Comparison of ENCODE assay signal across 1 cellular context in genomic region chr2:54330226-54331094, GRCh38.
A peak's percentile ranks its signal among the peaks of the same experiment; 100 is the strongest.
TF ChIP-seq lines count a peak whose summit lies in the region.

No MANE protein-coding gene starts in this region.

TF ChIP-seq in HepG2, 621 proteins besides CTCF, POLR2A, EP300 and RAD21 (continued from another document and continues in another):
- TF ChIP-seq GZF1 (CRISPR knock-in tag; IDR thresholded peaks at IDR 0.05) (no peak), ZNF709 (CRISPR knock-in tag; IDR thresholded peaks at IDR 0.05) (peak; percentile 76; the same call in 1 of the 2 replicates), SNAPC2 (CRISPR knock-in tag; IDR thresholded peaks at IDR 0.05) (peak; percentile 58; the same call in 1 of the 2 replicates), BCL3 (CRISPR knock-in tag; IDR thresholded peaks at IDR 0.05) (peak; percentile 97), HINFP (CRISPR knock-in tag; IDR thresholded peaks at IDR 0.05; ENCODE audit: low read depth) (peak; percentile 89; the same call in 1 of the 2 replicates), RCOR2 (CRISPR knock-in tag; IDR thresholded peaks at IDR 0.05) (0 out of 2 replicates have a peak, but pooled peaks have one; percentile 22), ZNF318 (CRISPR knock-in tag; IDR thresholded peaks at IDR 0.05) (peak; percentile 86), DPF2 (CRISPR knock-in tag; IDR thresholded peaks at IDR 0.05; ENCODE audit: borderline replicate concordance, low read depth) (no peak), HDAC1 (CRISPR knock-in tag; IDR thresholded peaks at IDR 0.05) (peak; percentile 83), GABPA (IDR thresholded peaks at IDR 0.05; ENCODE audit: low read depth, low read length) (no peak), GABPA (CRISPR knock-in tag; IDR thresholded peaks at IDR 0.05; ENCODE audit: low read depth) (0 out of 2 replicates have a peak, but pooled peaks have one; percentile 7), ZNF775 (CRISPR knock-in tag; IDR thresholded peaks at IDR 0.05; ENCODE audit: borderline replicate concordance) (peak; percentile 91), NCOR1 (IDR thresholded peaks at IDR 0.05; ENCODE audit: borderline replicate concordance, low read length) (no peak), IRF9 (CRISPR knock-in tag; IDR thresholded peaks at IDR 0.05; ENCODE audit: borderline replicate concordance) (peak; percentile 98), RORA (CRISPR knock-in tag; IDR thresholded peaks at IDR 0.05) (no peak), THAP8 (CRISPR knock-in tag; IDR thresholded peaks at IDR 0.05; ENCODE audit: borderline replicate concordance) (peak; percentile 98; the same call in 1 of the 2 replicates), ELF1 (CRISPR knock-in tag; IDR thresholded peaks at IDR 0.05) (peak; percentile 55; the same call in 1 of the 2 replicates), ZBTB37 (CRISPR knock-in tag; IDR thresholded peaks at IDR 0.05) (no peak), SIX4 (CRISPR knock-in tag; IDR thresholded peaks at IDR 0.05) (peak; percentile 42; the same call in 1 of the 2 replicates), RARA (CRISPR knock-in tag; IDR thresholded peaks at IDR 0.05) (no peak), AHR (CRISPR knock-in tag; IDR thresholded peaks at IDR 0.05) (0 out of 2 replicates have a peak, but pooled peaks have one; percentile 59), ZSCAN25 (CRISPR knock-in tag; IDR thresholded peaks at IDR 0.05) (peak; percentile 69; the same call in 1 of the 2 replicates), NR0B2 (CRISPR knock-in tag; IDR thresholded peaks at IDR 0.05) (peak; percentile 93), ZNF670 (CRISPR knock-in tag; IDR thresholded peaks at IDR 0.05; ENCODE audit: borderline replicate concordance) (peak; percentile 72; the same call in 1 of the 2 replicates), ZNF800 (CRISPR knock-in tag; IDR thresholded peaks at IDR 0.05) (peak; percentile 93), MLLT10 (CRISPR knock-in tag; IDR thresholded peaks at IDR 0.05) (no peak), HMG20B (CRISPR knock-in tag; conservative IDR thresholded peaks at IDR 0.05) (no peak), FLYWCH1 (CRISPR knock-in tag; IDR thresholded peaks at IDR 0.05) (0 out of 2 replicates have a peak, but pooled peaks have one; percentile 73), ZBTB2 (CRISPR knock-in tag; IDR thresholded peaks at IDR 0.05; ENCODE audit: low read depth) (no peak), MIER2 (CRISPR knock-in tag; IDR thresholded peaks at IDR 0.05) (no peak), DMTF1 (CRISPR knock-in tag; IDR thresholded peaks at IDR 0.05) (peak; percentile 88; the same call in 1 of the 2 replicates), ZNF577 (CRISPR knock-in tag; IDR thresholded peaks at IDR 0.05; ENCODE audit: borderline replicate concordance, low read depth) (no peak; the same call in 1 of the 2 replicates), KLF15 (CRISPR knock-in tag; IDR thresholded peaks at IDR 0.05; ENCODE audit: borderline replicate concordance) (peak; percentile 97), ZNF703 (CRISPR knock-in tag; IDR thresholded peaks at IDR 0.05; ENCODE audit: borderline replicate concordance) (no peak), BCL6 (CRISPR knock-in tag; IDR thresholded peaks at IDR 0.05) (peak; percentile 71), EZH2 (conservative IDR thresholded peaks at IDR 0.05; ENCODE audit: low read depth, low read length) (no peak)
